36 cellular contexts compared by ENCODE assay signal in the genomic region with DNA sequence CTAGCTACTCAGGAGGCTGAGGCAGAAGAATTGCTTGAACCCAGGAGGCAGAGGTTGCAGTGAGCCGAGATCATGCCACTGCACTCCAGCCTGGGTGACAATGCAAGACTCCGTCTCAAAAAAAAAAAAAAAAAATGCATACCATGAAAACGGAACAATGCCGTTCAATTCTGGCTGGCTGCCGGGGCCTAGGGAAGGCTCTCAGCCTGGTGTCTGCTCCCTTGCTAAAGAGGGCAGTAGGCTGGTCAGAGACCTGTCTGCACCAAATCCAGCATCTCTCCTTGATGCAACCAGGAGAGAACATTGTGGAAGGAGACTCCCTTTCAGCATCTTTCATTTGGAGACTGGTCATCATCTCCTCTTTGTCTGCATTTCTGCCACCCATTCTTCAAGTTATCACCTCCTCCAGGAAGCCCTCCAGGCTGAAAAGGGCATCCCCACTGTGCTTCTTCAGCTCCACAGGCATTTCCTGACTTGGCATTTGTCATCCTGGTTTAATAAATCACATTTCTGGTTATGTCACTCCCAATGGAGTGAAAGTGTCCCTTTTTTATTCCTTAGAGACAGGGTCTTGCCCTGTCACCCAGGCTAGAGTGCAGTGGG. TPM values are rescaled to one million over a fixed set of nuclear protein-coding genes. Genes with fewer than 3 reads are reported as not detected.
"Had no signal": no experiment of that assay in that cellular context is flagged by ENCODE, and none has a peak within 500 bp of the region (broad histone marks: within the 10 kb centered on the region; RNA-seq: fewer than 3 reads in every experiment).

No MANE protein-coding gene starts in this region.

- H2AFZ ChIP-seq: PC-9 had no signal

- FAIRE-seq: RCC 7860 had no signal

- ATAC-seq: activated T-cell treated with anti-CD3 and anti-CD28 coated beads, Interleukin-2, amount 50 U/mL, for 4 hours had no signal

- H3K27me3 ChIP-seq: cardiac muscle cell, MG63 had no signal

- DNase-seq: activated B cell treated with CpG ODN at 0.5 μM for 24 hours; activated CD4-positive, alpha-beta memory T cell treated with anti-CD3 and anti-CD28 coated beads for 36 hours; activated CD4-positive, alpha-beta T cell treated with anti-CD3 and anti-CD28 coated beads for 4 hours; activated CD4-positive, alpha-beta T cell treated with anti-CD3 and anti-CD28 coated beads, Interleukin-2, amount 50 U/mL, for 1 hour; activated CD4-positive, CD25-positive, alpha-beta regulatory T cell treated with anti-CD3 and anti-CD28 coated beads, Interleukin-2, amount 50 U/mL, for 72 hours; activated CD8-positive, alpha-beta memory T cell treated with anti-CD3 and anti-CD28 coated beads, Interleukin-2, amount 50 U/mL, for 4 hours; activated gamma-delta T cell treated with Interleukin-2 at 50 U/mL for 16 hours; activated naive CD4-positive, alpha-beta T cell treated with anti-CD3 and anti-CD28 coated beads, Interleukin-2, amount 10 ng/mL, durations not matched to agents 7 days and 5 days; activated naive CD8-positive, alpha-beta T cell treated with anti-CD3 and anti-CD28 coated beads for 36 hours; activated T-cell treated with anti-CD3 and anti-CD28 coated beads for 4 hours; activated T-cell treated with anti-CD3 and anti-CD28 coated beads, Interleukin-2, amount 50 U/mL, for 4 hours; amniotic stem cell; Kasumi-1; MG63; NCI-H1048; NCI-H1105 treated with DMSO at 0.1 percent for 48 hours; NCI-H1436 treated with DMSO at 0.1 percent for 48 hours; NCI-H1694 treated with DMSO at 0.1 percent for 48 hours; NCI-H2029; NCI-H510A; NCI-H526; NCI-H748 treated with DMSO at 0.1 percent for 48 hours; NK-92 treated with Interleukin-12 subunit alpha and Interleukin-12 subunit beta, amount 100 ng/mL, for 24 hours; PC-9; Right ventricle myocardium superior; SW 1271; T-helper 1 cell; T-helper 2 cell; T-helper 9 cell had no signal

- H3K27me3 Mint-ChIP-seq: activated B cell treated with CpG ODN at 0.5 μM for 24 hours; activated CD4-positive, alpha-beta memory T cell treated with anti-CD3 and anti-CD28 coated beads for 36 hours; activated naive CD8-positive, alpha-beta T cell treated with anti-CD3 and anti-CD28 coated beads for 36 hours; central memory CD8-positive, alpha-beta T cell had no signal

- H3K9me3 ChIP-seq: MG63 had no signal

- H3K27ac ChIP-seq: cardiac muscle cell, PC-9, VCaP had no signal

- H3K27ac Mint-ChIP-seq: activated B cell treated with CpG ODN at 0.5 μM for 24 hours; activated CD4-positive, alpha-beta memory T cell treated with anti-CD3 and anti-CD28 coated beads for 36 hours; activated naive CD4-positive, alpha-beta T cell treated with anti-CD3 and anti-CD28 coated beads, Interleukin-2, amount 10 ng/mL, durations not matched to agents 7 days and 5 days; activated naive CD8-positive, alpha-beta T cell treated with anti-CD3 and anti-CD28 coated beads for 36 hours; activated T-helper 1 cell treated with anti-CD3 and anti-CD28 coated beads, Interleukin-12 subunit alpha, Interleukin-12 subunit beta, Interleukin-2, Interleukin-4 antibody, amounts not matched to agents 30 ng/mL and 10 ng/mL and 1 ng/mL, durations not matched to agents 14 hours and 24 hours and 36 hours had no signal

- H3K36me3 Mint-ChIP-seq: activated CD4-positive, alpha-beta memory T cell treated with anti-CD3 and anti-CD28 coated beads for 36 hours; activated naive CD4-positive, alpha-beta T cell treated with anti-CD3 and anti-CD28 coated beads, Interleukin-2, amount 10 ng/mL, durations not matched to agents 7 days and 5 days; activated naive CD8-positive, alpha-beta T cell treated with anti-CD3 and anti-CD28 coated beads for 36 hours had no signal

- H3K4me1 Mint-ChIP-seq: activated B cell treated with CpG ODN at 0.5 μM for 24 hours; activated naive CD4-positive, alpha-beta T cell treated with anti-CD3 and anti-CD28 coated beads, Interleukin-2, amount 10 ng/mL, durations not matched to agents 7 days and 5 days; activated naive CD8-positive, alpha-beta T cell treated with anti-CD3 and anti-CD28 coated beads for 36 hours; central memory CD8-positive, alpha-beta T cell had no signal

- H3K9me3 Mint-ChIP-seq: activated B cell treated with CpG ODN at 0.5 μM for 24 hours; activated CD4-positive, alpha-beta memory T cell treated with anti-CD3 and anti-CD28 coated beads for 36 hours; activated naive CD4-positive, alpha-beta T cell treated with anti-CD3 and anti-CD28 coated beads, Interleukin-2, amount 10 ng/mL, durations not matched to agents 7 days and 5 days; activated naive CD8-positive, alpha-beta T cell treated with anti-CD3 and anti-CD28 coated beads for 36 hours; activated T-cell treated with anti-CD3 and anti-CD28 coated beads, Interleukin-2, amount 50 U/mL, for 4 hours; activated T-helper 1 cell treated with anti-CD3 and anti-CD28 coated beads, Interleukin-12 subunit alpha, Interleukin-12 subunit beta, Interleukin-2, Interleukin-4 antibody, amounts not matched to agents 30 ng/mL and 10 ng/mL and 1 ng/mL, durations not matched to agents 14 hours and 24 hours and 36 hours; central memory CD8-positive, alpha-beta T cell had no signal

- H3K4me3 ChIP-seq: cardiac muscle cell, MG63, PC-9 had no signal

- H3K4me2 ChIP-seq: PC-9 had no signal

- H3K36me3 ChIP-seq: cardiac muscle cell, MG63 had no signal

- H3K4me3 Mint-ChIP-seq: activated B cell treated with CpG ODN at 0.5 μM for 24 hours; activated CD4-positive, alpha-beta memory T cell treated with anti-CD3 and anti-CD28 coated beads for 36 hours; activated naive CD4-positive, alpha-beta T cell treated with anti-CD3 and anti-CD28 coated beads, Interleukin-2, amount 10 ng/mL, durations not matched to agents 7 days and 5 days; activated naive CD8-positive, alpha-beta T cell treated with anti-CD3 and anti-CD28 coated beads for 36 hours; activated T-cell treated with anti-CD3 and anti-CD28 coated beads, Interleukin-2, amount 50 U/mL, for 4 hours; activated T-helper 1 cell treated with anti-CD3 and anti-CD28 coated beads, Interleukin-12 subunit alpha, Interleukin-12 subunit beta, Interleukin-2, Interleukin-4 antibody, amounts not matched to agents 30 ng/mL and 10 ng/mL and 1 ng/mL, durations not matched to agents 14 hours and 24 hours and 36 hours; central memory CD8-positive, alpha-beta T cell had no signal

RNA-seq across cellular contexts. Expression of gene MYL10, which starts 24.7 kb away (rescaled TPM):
- total RNA-seq: activated B cell treated with CpG ODN at 0.5 μM for 24 hours; activated CD4-positive, alpha-beta memory T cell treated with anti-CD3 and anti-CD28 coated beads for 36 hours; activated naive CD8-positive, alpha-beta T cell treated with anti-CD3 and anti-CD28 coated beads for 36 hours; activated T-cell treated with anti-CD3 and anti-CD28 coated beads, Interleukin-2, amount 50 U/mL, for 4 hours; activated T-helper 1 cell treated with anti-CD3 and anti-CD28 coated beads, Interleukin-12 subunit alpha, Interleukin-12 subunit beta, Interleukin-2, Interleukin-4 antibody, amounts not matched to agents 30 ng/mL and 10 ng/mL and 1 ng/mL, durations not matched to agents 14 hours and 24 hours and 36 hours; aorta; cardiac muscle cell; OCI-LY7; PC-9; Right ventricle myocardium superior had no signal
- polyA plus RNA-seq: aorta, cardiac muscle cell had no signal
